Comparison of ENCODE assay signal across 2 cellular contexts in the genomic region with DNA sequence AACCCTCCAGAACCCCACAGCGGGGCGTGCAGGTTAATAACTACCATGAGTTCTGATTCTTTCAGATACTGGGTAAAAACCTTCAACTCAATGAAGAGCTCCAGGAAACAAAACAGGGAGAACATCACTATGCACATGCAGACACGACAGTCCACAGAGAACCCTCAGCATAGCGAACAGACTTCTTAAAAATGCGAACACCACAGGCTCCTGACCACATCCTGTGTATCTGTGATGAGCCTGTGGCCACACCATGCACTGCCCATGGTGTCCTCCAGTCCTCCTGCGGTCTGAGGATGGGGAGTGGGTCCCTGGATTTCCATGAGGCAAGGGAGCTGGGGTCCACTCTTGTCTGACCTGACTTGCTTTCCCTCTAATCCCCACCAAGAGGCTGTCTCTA.
TF ChIP-seq lines count a peak whose summit lies in the region.

No MANE protein-coding gene starts in this region.

TF ChIP-seq in HCT116, 20 proteins besides CTCF, POLR2A, EP300 and RAD21:
- TF ChIP-seq JUND (IDR thresholded peaks at IDR 0.05), result no peak
- no peak for TF ChIP-seq EZH2phosphoT487 (IDR thresholded peaks at IDR 0.05; ENCODE audit: borderline replicate concordance)
- TF ChIP-seq YY1 (IDR thresholded peaks at IDR 0.05; ENCODE audit: extremely low read depth, insufficient replicate concordance, low read depth, low read length), result no peak
- no peak for TF ChIP-seq SP1 (IDR thresholded peaks at IDR 0.05; ENCODE audit: low read depth)
- no peak for TF ChIP-seq ZFX (IDR thresholded peaks at IDR 0.05)
- no peak for TF ChIP-seq ELF1 (IDR thresholded peaks at IDR 0.05; ENCODE audit: borderline replicate concordance, low read depth)
- TF ChIP-seq SIN3A (IDR thresholded peaks at IDR 0.05; ENCODE audit: low read depth), result no peak
- no peak for TF ChIP-seq POLR2AphosphoS5 (IDR thresholded peaks at IDR 0.05; ENCODE audit: low read depth, low read length)
- no peak for TF ChIP-seq TCF7L2 (IDR thresholded peaks at IDR 0.05; ENCODE audit: borderline replicate concordance, extremely low read depth, insufficient read depth, insufficient read length)
- no peak for TF ChIP-seq SRF (IDR thresholded peaks at IDR 0.05; ENCODE audit: low read depth)
- no peak for TF ChIP-seq CEBPB (IDR thresholded peaks at IDR 0.05; ENCODE audit: low read depth)
- no peak for TF ChIP-seq MAX (IDR thresholded peaks at IDR 0.05)
- TF ChIP-seq EZH2 (IDR thresholded peaks at IDR 0.05), result no peak
TF ChIP-seq in HCT116: peak in this region for 0.

TF ChIP-seq in H1, 55 proteins besides CTCF, POLR2A, EP300 and RAD21:
- TF ChIP-seq BRCA1 (IDR thresholded peaks at IDR 0.05; ENCODE audit: low read depth, low read length) (no peak), TAF7 (optimal IDR thresholded peaks at IDR 0.05; ENCODE audit: borderline replicate concordance, low read depth, low read length) (no peak), KDM5A (IDR thresholded peaks at IDR 0.05; ENCODE audit: low read length) (no peak), SIX5 (IDR thresholded peaks at IDR 0.05; ENCODE audit: low read depth, low read length) (no peak), SP2 (IDR thresholded peaks at IDR 0.05; ENCODE audit: low read length) (no peak), CTBP2 (IDR thresholded peaks at IDR 0.05; ENCODE audit: borderline replicate concordance, insufficient read depth, insufficient read length, low read length) (no peak), POU5F1 (IDR thresholded peaks at IDR 0.05; ENCODE audit: low read depth, low read length) (no peak), KDM4A (IDR thresholded peaks at IDR 0.05; ENCODE audit: low read depth, low read length, severe bottlenecking) (no peak), ZNF274 (IDR thresholded peaks at IDR 0.05; ENCODE audit: borderline replicate concordance, extremely low read depth, low read length) (no peak), SIRT6 (IDR thresholded peaks at IDR 0.05; ENCODE audit: low read length) (no peak), KDM1A (IDR thresholded peaks at IDR 0.05; ENCODE audit: borderline replicate concordance, low read length) (no peak), TAF1 (IDR thresholded peaks at IDR 0.05; ENCODE audit: low read depth, low read length) (no peak), TBP (IDR thresholded peaks at IDR 0.05; ENCODE audit: low read depth, low read length) (no peak), RFX5 (IDR thresholded peaks at IDR 0.05; ENCODE audit: borderline replicate concordance, low read depth, low read length) (no peak), RNF2 (IDR thresholded peaks at IDR 0.05; ENCODE audit: borderline replicate concordance, low read depth, low read length, missing control alignments, poor library complexity, severe bottlenecking) (no peak), HDAC6 (IDR thresholded peaks at IDR 0.05; ENCODE audit: low read depth, low read length) (no peak), SIN3A (conservative IDR thresholded peaks at IDR 0.05 in 1 of 2, IDR thresholded peaks at IDR 0.05 in 1 of 2; ENCODE audit: low read depth in 1 of 2, low read length in 2 of 2) (no peak), SP4 (IDR thresholded peaks at IDR 0.05; ENCODE audit: low read length) (no peak)
- TF ChIP-seq, protein P1, sequence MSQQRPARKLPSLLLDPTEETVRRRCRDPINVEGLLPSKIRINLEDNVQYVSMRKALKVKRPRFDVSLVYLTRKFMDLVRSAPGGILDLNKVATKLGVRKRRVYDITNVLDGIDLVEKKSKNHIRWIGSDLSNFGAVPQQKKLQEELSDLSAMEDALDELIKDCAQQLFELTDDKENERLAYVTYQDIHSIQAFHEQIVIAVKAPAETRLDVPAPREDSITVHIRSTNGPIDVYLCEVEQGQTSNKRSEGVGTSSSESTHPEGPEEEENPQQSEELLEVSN (IDR thresholded peaks at IDR 0.05), result no peak
